ENCODE assay signal across 11 cellular contexts in genomic region chr11:10454506-10454901, GRCh38. TPM values are rescaled to one million over a fixed set of nuclear protein-coding genes. Genes with fewer than 3 reads are reported as not detected.
DNase-seq lines count a peak whose midpoint lies in the region; ATAC-seq and TF ChIP-seq lines count a peak whose summit lies in the region.
"Had no signal": no experiment of that assay in that cellular context is flagged by ENCODE, and none has a peak within 500 bp of the region (broad histone marks: within the 10 kb centered on the region; RNA-seq: fewer than 3 reads in every experiment).

No MANE protein-coding gene starts in this region.

- DNase-seq in activated CD4-positive, alpha-beta memory T cell treated with anti-CD3 and anti-CD28 coated beads for 36 hours: no peak
- DNase-seq in activated CD4-positive, alpha-beta memory T cell treated with anti-CD3 and anti-CD28 coated beads, Interleukin-2, amount 10 ng/mL, durations not matched to agents 7 days and 5 days: no peak
- DNase-seq in foreskin keratinocyte (no peak), NCI-H2107 treated with DMSO at 0.1 percent for 48 hours (lab: John Stamatoyannopoulos, UW; ENCODE audit: unreplicated experiment) (no peak), SKM-1 treated with dmso at 0.1 percent for 144 hours (lab: John Stamatoyannopoulos, UW; ENCODE audit: unreplicated experiment) (no peak), NCI-H2081 treated with DMSO at 0.1 percent for 48 hours (lab: John Stamatoyannopoulos, UW) (no peak)
- no peak for DNase-seq in stimulated activated naive B cell treated with anti-CD40 and anti-IgM and Interleukin-4, amounts not matched to agents 10 μg/mL and 1 μg/mL and 100 μg/mL, for 72 hours
- DNase-seq: BE2C, lower lobe of right lung, MV-4-11 had no signal

- H3K9me3 Mint-ChIP-seq in activated CD4-positive, alpha-beta memory T cell treated with anti-CD3 and anti-CD28 coated beads for 36 hours: no peaks in the 10 kb centered on the region
- no peaks in the 10 kb centered on the region for H3K9me3 Mint-ChIP-seq in activated CD4-positive, alpha-beta memory T cell treated with anti-CD3 and anti-CD28 coated beads, Interleukin-2, amount 10 ng/mL, durations not matched to agents 7 days and 5 days
- H3K9me3 Mint-ChIP-seq in stimulated activated naive B cell treated with anti-CD40 and anti-IgM and Interleukin-4, amounts not matched to agents 10 μg/mL and 1 μg/mL and 100 μg/mL, for 72 hours: no peaks in the 10 kb centered on the region

- no peaks in the 10 kb centered on the region for H3K27me3 Mint-ChIP-seq in activated CD4-positive, alpha-beta memory T cell treated with anti-CD3 and anti-CD28 coated beads for 36 hours
- H3K27me3 Mint-ChIP-seq in activated CD4-positive, alpha-beta memory T cell treated with anti-CD3 and anti-CD28 coated beads, Interleukin-2, amount 10 ng/mL, durations not matched to agents 7 days and 5 days: peaks cover 7% of the 10 kb centered on the region
- no peaks in the 10 kb centered on the region for H3K27me3 Mint-ChIP-seq in stimulated activated naive B cell treated with anti-CD40 and anti-IgM and Interleukin-4, amounts not matched to agents 10 μg/mL and 1 μg/mL and 100 μg/mL, for 72 hours

- H3K27ac ChIP-seq in VCaP (peak overlapping the region; percentile 93), foreskin keratinocyte (peak overlapping the region; percentile 98)

- H3K27me3 ChIP-seq in foreskin keratinocyte: no peaks in the 10 kb centered on the region
- H3K27me3 ChIP-seq: BE2C had no signal

- no peaks in the 10 kb centered on the region for H3K36me3 Mint-ChIP-seq in activated CD4-positive, alpha-beta memory T cell treated with anti-CD3 and anti-CD28 coated beads for 36 hours
- H3K36me3 Mint-ChIP-seq in activated CD4-positive, alpha-beta memory T cell treated with anti-CD3 and anti-CD28 coated beads, Interleukin-2, amount 10 ng/mL, durations not matched to agents 7 days and 5 days (ENCODE audit: low read depth): peaks cover 14% of the 10 kb centered on the region
- H3K36me3 Mint-ChIP-seq in stimulated activated naive B cell treated with anti-CD40 and anti-IgM and Interleukin-4, amounts not matched to agents 10 μg/mL and 1 μg/mL and 100 μg/mL, for 72 hours: peaks cover 2 to 22% of the 10 kb centered on the region in 2 donors

- no peak for ATAC-seq in foreskin keratinocyte
- no peak for ATAC-seq in stimulated activated naive B cell treated with anti-CD40 and anti-IgM and Interleukin-4, amounts not matched to agents 10 μg/mL and 1 μg/mL and 100 μg/mL, for 72 hours (replicated peaks)
- ATAC-seq: lower lobe of right lung had no signal

- CTCF ChIA-PET in activated CD4-positive, alpha-beta memory T cell treated with anti-CD3 and anti-CD28 coated beads for 36 hours (lab: Charles Lee): interaction anchor here (1.0 to 8.8 kb wide), 7 partner anchors 8 to 86 kb away, joined by 3 to 74 read pairs (median 4); partner anchors contain the start of gene RNF141
- CTCF ChIA-PET in activated CD4-positive, alpha-beta memory T cell treated with anti-CD3 and anti-CD28 coated beads, Interleukin-2, amount 10 ng/mL, durations not matched to agents 7 days and 5 days (lab: Charles Lee): interaction anchor here (1.6 to 11.1 kb wide), 5 partner anchors 8 to 87 kb away, joined by 6 to 66 read pairs (median 25); partner anchors contain the start of gene RNF141

- no peak overlapping the region for H3K4me3 Mint-ChIP-seq in activated CD4-positive, alpha-beta memory T cell treated with anti-CD3 and anti-CD28 coated beads for 36 hours
- no peak overlapping the region for H3K4me3 Mint-ChIP-seq in activated CD4-positive, alpha-beta memory T cell treated with anti-CD3 and anti-CD28 coated beads, Interleukin-2, amount 10 ng/mL, durations not matched to agents 7 days and 5 days
- H3K4me3 Mint-ChIP-seq in stimulated activated naive B cell treated with anti-CD40 and anti-IgM and Interleukin-4, amounts not matched to agents 10 μg/mL and 1 μg/mL and 100 μg/mL, for 72 hours: peak overlapping the region; percentile 89 to 97

- H3K27ac Mint-ChIP-seq in activated CD4-positive, alpha-beta memory T cell treated with anti-CD3 and anti-CD28 coated beads for 36 hours: peak overlapping the region; percentile 93
- no peak overlapping the region for H3K27ac Mint-ChIP-seq in activated CD4-positive, alpha-beta memory T cell treated with anti-CD3 and anti-CD28 coated beads, Interleukin-2, amount 10 ng/mL, durations not matched to agents 7 days and 5 days
- peak overlapping the region; percentile 91 for H3K27ac Mint-ChIP-seq in stimulated activated naive B cell treated with anti-CD40 and anti-IgM and Interleukin-4, amounts not matched to agents 10 μg/mL and 1 μg/mL and 100 μg/mL, for 72 hours

- POLR2A ChIA-PET in activated CD4-positive, alpha-beta memory T cell treated with anti-CD3 and anti-CD28 coated beads for 36 hours (lab: Charles Lee): interaction anchor here (1.1 to 2.8 kb wide), 5 partner anchors 8 to 297 kb away, joined by 4 to 20 read pairs (median 7); partner anchors contain the start of genes CTR9 and RNF141
- POLR2A ChIA-PET in activated CD4-positive, alpha-beta memory T cell treated with anti-CD3 and anti-CD28 coated beads, Interleukin-2, amount 10 ng/mL, durations not matched to agents 7 days and 5 days (lab: Charles Lee): interaction anchor here (1.1 to 6.1 kb wide), 7 partner anchors 9 to 193 kb away, joined by 3 to 33 read pairs (median 4); partner anchors contain the start of gene RNF141

- H3K4me1 ChIP-seq in foreskin keratinocyte: peaks cover 39% of the 10 kb centered on the region

- intact Hi-C loops in activated CD4-positive, alpha-beta memory T cell treated with anti-CD3 and anti-CD28 coated beads for 36 hours (cut with micrococcal nuclease): loop anchor here (2.0 to 10.0 kb wide), 2 partner anchors 354 to 1770 kb away; partner anchors contain the start of genes EIF4G2, RPL27A and TRIM66

- TF ChIP-seq CTCF in VCaP (conservative IDR thresholded peaks at IDR 0.05) (no peak), foreskin keratinocyte (conservative IDR thresholded peaks at IDR 0.05) (no peak)

- H3K4me1 Mint-ChIP-seq in activated CD4-positive, alpha-beta memory T cell treated with anti-CD3 and anti-CD28 coated beads for 36 hours (ENCODE audit: low read depth): peaks cover 82% of the 10 kb centered on the region
- peaks cover 74% of the 10 kb centered on the region for H3K4me1 Mint-ChIP-seq in activated CD4-positive, alpha-beta memory T cell treated with anti-CD3 and anti-CD28 coated beads, Interleukin-2, amount 10 ng/mL, durations not matched to agents 7 days and 5 days
- peaks cover 67 to 86% of the 10 kb centered on the region in 2 donors for H3K4me1 Mint-ChIP-seq in stimulated activated naive B cell treated with anti-CD40 and anti-IgM and Interleukin-4, amounts not matched to agents 10 μg/mL and 1 μg/mL and 100 μg/mL, for 72 hours

RNA-seq across cellular contexts. Expression of gene AMPD3, which starts 0.6 kb away (rescaled TPM):
- total RNA-seq in activated CD4-positive, alpha-beta memory T cell treated with anti-CD3 and anti-CD28 coated beads for 36 hours: 10 to 100 TPM; 25.5 to 25.7 TPM
- total RNA-seq in activated CD4-positive, alpha-beta memory T cell treated with anti-CD3 and anti-CD28 coated beads, Interleukin-2, amount 10 ng/mL, durations not matched to agents 7 days and 5 days: 10 to 100 TPM; 21.4 to 23.3 TPM
- total RNA-seq in foreskin keratinocyte: 7.6 and 8.8 TPM in 2 replicates
- 3.4 and 3.6 TPM in 2 replicates for polyA plus RNA-seq in foreskin keratinocyte

Comparison
In these comparisons a context has a peak if more than half of its experiments do, and no peak if none do; other contexts are left out.
1. H3K4me3 Mint-ChIP-seq: peak in stimulated activated naive B cell treated with anti-CD40 and anti-IgM and Interleukin-4, amounts not matched to agents 10 μg/mL and 1 μg/mL and 100 μg/mL, for 72 hours (2 of 2); none in activated CD4-positive, alpha-beta memory T cell treated with anti-CD3 and anti-CD28 coated beads for 36 hours (single experiment) and activated CD4-positive, alpha-beta memory T cell treated with anti-CD3 and anti-CD28 coated beads, Interleukin-2, amount 10 ng/mL, durations not matched to agents 7 days and 5 days (single experiment).